21 cellular contexts compared by ENCODE assay signal in genomic region chr18:79424880-79425572, GRCh38. TPM values are rescaled to one million over a fixed set of nuclear protein-coding genes. Genes with fewer than 3 reads are reported as not detected.
DNase-seq lines count a peak whose midpoint lies in the region; ATAC-seq, FAIRE-seq and TF ChIP-seq lines count a peak whose summit lies in the region.
"Had no signal": no experiment of that assay in that cellular context is flagged by ENCODE, and none has a peak within 500 bp of the region (broad histone marks: within the 10 kb centered on the region; RNA-seq: fewer than 3 reads in every experiment).

No MANE protein-coding gene starts in this region.

- no peak for TF ChIP-seq EP300 in SK-N-SH (IDR thresholded peaks at IDR 0.05; ENCODE audit: borderline replicate concordance in 1 of 2, low read depth in 1 of 2, low read length in 1 of 2)

- CTCF ChIA-PET in SK-N-SH (lab: Yijun Ruan, JAX), result no interaction called here
- CTCF ChIA-PET in CD8-positive, alpha-beta T cell (lab: Charles Lee), result interaction anchor here (0.6 kb wide), 1 partner anchor 188 kb away, joined by 4 read pairs; no protein-coding TSS in a partner anchor

- no peaks in the 10 kb centered on the region for H3K79me2 ChIP-seq in SK-N-SH (ENCODE audit: insufficient read depth)

- H3F3A ChIP-seq in SK-N-SH (replicated peaks; ENCODE audit: insufficient read depth), result peaks cover 3% of the 10 kb centered on the region

- H2AFZ ChIP-seq in SK-N-SH (ENCODE audit: low read depth), result no peak overlapping the region

- no peak overlapping the region for H3K4me3 ChIP-seq in SK-N-SH (ENCODE audit: low read depth in 2 of 2, low read length in 1 of 2)
- no peak overlapping the region for H3K4me3 ChIP-seq in CD8-positive, alpha-beta T cell (ENCODE audit: low read depth, low read length)
- H3K4me3 ChIP-seq: left lung, vagina had no signal

- H3K9me3 ChIP-seq in SK-N-SH, result no peaks in the 10 kb centered on the region
- no peaks in the 10 kb centered on the region for H3K9me3 ChIP-seq in CD8-positive, alpha-beta T cell (ENCODE audit: low read length)
- H3K9me3 ChIP-seq: left lung, vagina had no signal

- POLR2A ChIA-PET in SK-N-SH (lab: Yijun Ruan, JAX), result no interaction called here
- POLR2A ChIA-PET in CD8-positive, alpha-beta T cell (lab: Charles Lee), result no interaction called here

- no peak overlapping the region for H3K9ac ChIP-seq in SK-N-SH
- H3K9ac ChIP-seq: KMS-11 had no signal

- H3K27ac Mint-ChIP-seq in CD8-positive, alpha-beta T cell, result peak overlapping the region; percentile 72
- H3K27ac Mint-ChIP-seq in activated naive CD4-positive, alpha-beta T cell treated with anti-CD3 and anti-CD28 coated beads, Interleukin-2, amount 50 U/mL, for 72 hours, result peak overlapping the region; percentile 84 to 85
- H3K27ac Mint-ChIP-seq in natural killer cell treated with Interleukin-12 subunit alpha and Interleukin-12 subunit beta and Interleukin-15 and Interleukin-18, amount 100 ng/mL, for 72 hours, result peak overlapping the region; percentile 1 to 43

- no peak for TF ChIP-seq RAD21 in SK-N-SH (IDR thresholded peaks at IDR 0.05; ENCODE audit: low read length)

- intact Hi-C loops in CD8-positive, alpha-beta T cell (cut with DNase I, micrococcal nuclease), result no loop called here

- no peaks in the 10 kb centered on the region for H3K9me3 Mint-ChIP-seq in CD8-positive, alpha-beta T cell
- H3K9me3 Mint-ChIP-seq in activated naive CD4-positive, alpha-beta T cell treated with anti-CD3 and anti-CD28 coated beads, Interleukin-2, amount 50 U/mL, for 72 hours, result no peaks in the 10 kb centered on the region
- H3K9me3 Mint-ChIP-seq in natural killer cell treated with Interleukin-12 subunit alpha and Interleukin-12 subunit beta and Interleukin-15 and Interleukin-18, amount 100 ng/mL, for 72 hours, result no peaks in the 10 kb centered on the region

- peaks cover 41% of the 10 kb centered on the region for H3K4me1 Mint-ChIP-seq in CD8-positive, alpha-beta T cell (ENCODE audit: low read depth)
- H3K4me1 Mint-ChIP-seq in natural killer cell treated with Interleukin-12 subunit alpha and Interleukin-12 subunit beta and Interleukin-15 and Interleukin-18, amount 100 ng/mL, for 72 hours (ENCODE audit: low read depth in 2 of 2), result peaks cover 24 to 27% of the 10 kb centered on the region in 2 donors

- H3K27ac ChIP-seq in SK-N-SH (ENCODE audit: low read depth in 2 of 2, low read length in 1 of 2) (no peak overlapping the region), substantia nigra (ENCODE audit: low read depth, low read length, poor library complexity, severe bottlenecking) (no peak overlapping the region)
- H3K27ac ChIP-seq in CD8-positive, alpha-beta T cell (ENCODE audit: low read depth, low read length), result no peak overlapping the region
- H3K27ac ChIP-seq: C4-2B, foreskin keratinocyte, KMS-11, left lung, vagina had no signal

- H3K4me3 Mint-ChIP-seq in CD8-positive, alpha-beta T cell, result no peak overlapping the region
- H3K4me3 Mint-ChIP-seq in natural killer cell treated with Interleukin-12 subunit alpha and Interleukin-12 subunit beta and Interleukin-15 and Interleukin-18, amount 100 ng/mL, for 72 hours, result no peak overlapping the region

- DNase-seq in SK-N-SH, result no peak
- no peak for DNase-seq in CD8-positive, alpha-beta T cell
- no peak for DNase-seq in activated naive CD4-positive, alpha-beta T cell treated with anti-CD3 and anti-CD28 coated beads, Interleukin-2, amount 50 U/mL, for 72 hours (ENCODE audit: low spot score in 2 of 2)
- DNase-seq in natural killer cell treated with Interleukin-12 subunit alpha and Interleukin-12 subunit beta and Interleukin-15 and Interleukin-18, amount 100 ng/mL, for 72 hours (ENCODE audit: low spot score), result no peak
- no peak for DNase-seq in D721Med (ENCODE audit: insufficient read length, low spot score)
- DNase-seq in substantia nigra (lab: John Stamatoyannopoulos, UW), result no peak
- DNase-seq in occipital lobe (lab: John Stamatoyannopoulos, UW), result no peak
- DNase-seq: activated CD4-positive, alpha-beta T cell treated with anti-CD3 and anti-CD28 coated beads for 4 hours; foreskin keratinocyte; NCI-H1092 treated with DMSO at 0.1 percent for 48 hours; Right ventricle myocardium superior; stimulated activated naive CD4-positive, alpha-beta T cell treated with Interleukin-2 at 50 U/mL for 16 hours; T-helper 9 cell had no signal

- H3K27me3 Mint-ChIP-seq in CD8-positive, alpha-beta T cell (ENCODE audit: low read depth), result no peaks in the 10 kb centered on the region
- no peaks in the 10 kb centered on the region for H3K27me3 Mint-ChIP-seq in natural killer cell treated with Interleukin-12 subunit alpha and Interleukin-12 subunit beta and Interleukin-15 and Interleukin-18, amount 100 ng/mL, for 72 hours

- TF ChIP-seq CTCF in SK-N-SH (IDR thresholded peaks at IDR 0.05) (no peak), D721Med (IDR thresholded peaks at IDR 0.05; ENCODE audit: insufficient read depth, missing control alignments) (no peak)
- TF ChIP-seq CTCF in CD8-positive, alpha-beta T cell (IDR thresholded peaks at IDR 0.05), result no peak

- H3K9me2 ChIP-seq in SK-N-SH, result no peaks in the 10 kb centered on the region

- no peak for FAIRE-seq in D721Med (lab: Jason Lieb, UNC)
- FAIRE-seq: A204.1, astrocyte, colon had no signal

- no peaks in the 10 kb centered on the region for H3K4me1 ChIP-seq in SK-N-SH (ENCODE audit: control insufficient read depth in 1 of 2, insufficient read depth in 2 of 2, low read depth in 1 of 2, low read length in 1 of 2)
- H3K4me1 ChIP-seq in CD8-positive, alpha-beta T cell (ENCODE audit: insufficient read depth, low read length), result no peaks in the 10 kb centered on the region
- H3K4me1 ChIP-seq: foreskin keratinocyte had no signal

- ATAC-seq in SK-N-SH treated with all-trans-retinoic acid at 6 μM for 48 hours, result peak; percentile 13; the same call in 2 of the 3 replicates
- no peak for ATAC-seq in CD8-positive, alpha-beta T cell
- no peak for ATAC-seq in activated naive CD4-positive, alpha-beta T cell treated with anti-CD3 and anti-CD28 coated beads, Interleukin-2, amount 50 U/mL, for 72 hours
- no peak for ATAC-seq in natural killer cell treated with Interleukin-12 subunit alpha and Interleukin-12 subunit beta and Interleukin-15 and Interleukin-18, amount 100 ng/mL, for 72 hours
- ATAC-seq: foreskin keratinocyte had no signal

- no peak overlapping the region for H3K4me2 ChIP-seq in SK-N-SH
- H3K4me2 ChIP-seq: KMS-11 had no signal

- H4K20me1 ChIP-seq in SK-N-SH (ENCODE audit: insufficient read depth), result 0 out of 2 replicates have a peak, but pooled peaks cover 4% of the 10 kb centered on the region

- WGBS in SK-N-SH (ENCODE audit: low lambda C conversion rate), result 23% methylated on average over 19 of the region's 19 CpGs

- H3K36me3 ChIP-seq in SK-N-SH (replicated peaks in 1 of 2; ENCODE audit: control insufficient read depth in 1 of 2, insufficient read depth in 2 of 2, low read length in 1 of 2), result no peaks in the 10 kb centered on the region
- H3K36me3 ChIP-seq in CD8-positive, alpha-beta T cell (ENCODE audit: insufficient read depth, low read length), result peaks cover 8% of the 10 kb centered on the region
- H3K36me3 ChIP-seq: vagina had no signal

- H3K27me3 ChIP-seq in SK-N-SH (ENCODE audit: insufficient read depth), result peaks cover 94% of the 10 kb centered on the region
- no peaks in the 10 kb centered on the region for H3K27me3 ChIP-seq in CD8-positive, alpha-beta T cell (ENCODE audit: insufficient read depth, low read length)
- H3K27me3 ChIP-seq: foreskin keratinocyte, left lung, vagina had no signal

- H3K36me3 Mint-ChIP-seq in CD8-positive, alpha-beta T cell, result peaks cover 47% of the 10 kb centered on the region
- peaks cover 12 to 24% of the 10 kb centered on the region in 2 donors for H3K36me3 Mint-ChIP-seq in activated naive CD4-positive, alpha-beta T cell treated with anti-CD3 and anti-CD28 coated beads, Interleukin-2, amount 50 U/mL, for 72 hours
- H3K36me3 Mint-ChIP-seq in natural killer cell treated with Interleukin-12 subunit alpha and Interleukin-12 subunit beta and Interleukin-15 and Interleukin-18, amount 100 ng/mL, for 72 hours, result peaks cover 7% of the 10 kb centered on the region

TF ChIP-seq in SK-N-SH treated with all-trans-retinoic acid at 6 μM for 48 hours, 23 proteins besides CTCF, POLR2A, EP300 and RAD21:
- TF ChIP-seq TOX (CRISPR knock-in tag; IDR thresholded peaks at IDR 0.05; ENCODE audit: borderline replicate concordance) (no peak), TCF4 (CRISPR knock-in tag; IDR thresholded peaks at IDR 0.05; ENCODE audit: borderline replicate concordance) (no peak), ZNF70 (CRISPR knock-in tag; IDR thresholded peaks at IDR 0.05) (no peak), ISL1 (CRISPR knock-in tag; IDR thresholded peaks at IDR 0.05) (no peak), ESRRG (CRISPR knock-in tag; IDR thresholded peaks at IDR 0.05) (no peak), ZFP30 (CRISPR knock-in tag; IDR thresholded peaks at IDR 0.05) (no peak), ARNTL (CRISPR knock-in tag; IDR thresholded peaks at IDR 0.05; ENCODE audit: borderline replicate concordance, low read depth) (no peak), SNAI2 (CRISPR knock-in tag; IDR thresholded peaks at IDR 0.05) (no peak)

TF ChIP-seq in SK-N-SH, 30 proteins besides CTCF, POLR2A, EP300 and RAD21 (continues in another document):
- TF ChIP-seq SMC3 (IDR thresholded peaks at IDR 0.05; ENCODE audit: low read depth, low read length) (no peak), TCF12 (IDR thresholded peaks at IDR 0.05) (no peak), MAX (IDR thresholded peaks at IDR 0.05; ENCODE audit: low read depth) (no peak), RXRA (IDR thresholded peaks at IDR 0.05; ENCODE audit: borderline replicate concordance, low read depth) (no peak), SIN3A (IDR thresholded peaks at IDR 0.05; ENCODE audit: borderline replicate concordance, low read depth, low read length) (no peak)

RNA-seq across cellular contexts. Expression of gene NFATC1, which starts 29.3 kb away (rescaled TPM):
- polyA plus RNA-seq in SK-N-SH (2012; rRNA removed), result 0.02 TPM in 1 of 2 replicates, not detected in the other
- not detected in 2 replicates for polyA plus RNA-seq in SK-N-SH (2012; cell fraction: cytosol; rRNA removed)
- polyA plus RNA-seq in SK-N-SH (2012; cell fraction: nucleus; rRNA removed), result not detected in 2 replicates
- total RNA-seq in CD8-positive, alpha-beta T cell, result 10 to 100 TPM; 91.1 to 93.7 TPM
- total RNA-seq in activated naive CD4-positive, alpha-beta T cell treated with anti-CD3 and anti-CD28 coated beads, Interleukin-2, amount 50 U/mL, for 72 hours, result 10 to 100 TPM; 89.4 to 94.8 TPM
- total RNA-seq in natural killer cell treated with Interleukin-12 subunit alpha and Interleukin-12 subunit beta and Interleukin-15 and Interleukin-18, amount 100 ng/mL, for 72 hours, result 10 to 100 TPM; 22.3 to 34.4 TPM
- 0.16 TPM for total RNA-seq in occipital lobe

Comparison
In these comparisons a context has a peak if more than half of its experiments do, and no peak if none do; other contexts are left out.
1. H3K27ac Mint-ChIP-seq: peak in every context shown above with its lines; median percentile 84 in activated naive CD4-positive, alpha-beta T cell treated with anti-CD3 and anti-CD28 coated beads, Interleukin-2, amount 50 U/mL, for 72 hours; 72 in CD8-positive, alpha-beta T cell; 22 in natural killer cell treated with Interleukin-12 subunit alpha and Interleukin-12 subunit beta and Interleukin-15 and Interleukin-18, amount 100 ng/mL, for 72 hours.
2. RNA of gene NFATC1, which starts 29.3 kb away (total RNA-seq): 89.4 to 94.8 TPM in activated naive CD4-positive, alpha-beta T cell treated with anti-CD3 and anti-CD28 coated beads, Interleukin-2, amount 50 U/mL, for 72 hours, 91.1 to 93.7 TPM in CD8-positive, alpha-beta T cell and 22.3 to 34.4 TPM in natural killer cell treated with Interleukin-12 subunit alpha and Interleukin-12 subunit beta and Interleukin-15 and Interleukin-18, amount 100 ng/mL, for 72 hours; 0.16 TPM in occipital lobe (single experiment); every median in the first group is over 10 times any median in the second.